ENCODE assay signal across 9 cellular contexts in the genomic region with DNA sequence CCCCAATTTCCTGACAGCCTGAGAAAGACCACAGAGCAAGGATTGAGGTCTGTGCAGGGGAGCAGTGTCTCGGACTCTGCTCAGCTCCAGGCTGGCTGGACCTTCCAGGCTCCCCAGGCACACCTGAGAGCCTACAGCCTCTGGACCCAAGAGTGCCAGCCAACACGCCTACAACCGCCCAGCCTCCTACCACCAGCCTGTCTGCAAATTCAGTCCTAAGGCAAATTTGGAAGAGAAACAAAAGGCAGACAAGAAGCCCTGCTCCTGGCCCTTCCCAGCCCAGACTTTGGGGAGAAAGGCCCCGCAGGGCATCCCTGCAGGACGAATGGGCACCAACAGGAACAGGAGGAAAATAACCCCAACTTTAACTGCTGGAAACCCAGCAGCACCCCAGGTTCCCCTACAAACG. TPM values are rescaled to one million over a fixed set of nuclear protein-coding genes. Genes with fewer than 3 reads are reported as not detected.
DNase-seq lines count a peak whose midpoint lies in the region; ATAC-seq, FAIRE-seq and TF ChIP-seq lines count a peak whose summit lies in the region.
"Had no signal": no experiment of that assay in that cellular context is flagged by ENCODE, and none has a peak within 500 bp of the region (broad histone marks: within the 10 kb centered on the region; RNA-seq: fewer than 3 reads in every experiment).

No MANE protein-coding gene starts in this region.

- peak overlapping the region in 2 of 4 donors; percentile 22 to 50 for H3K27ac ChIP-seq in pancreas
- H3K27ac ChIP-seq in caudate nucleus (ENCODE audit: low read depth, low read length) = no peak overlapping the region
- H3K27ac ChIP-seq: neutrophil had no signal

- no peak for TF ChIP-seq CTCF in fibroblast of the aortic adventitia (IDR thresholded peaks at IDR 0.05; ENCODE audit: insufficient read depth, low read length)
- TF ChIP-seq CTCF in pancreas (IDR thresholded peaks at IDR 0.05) = no peak

- H3K27me3 Mint-ChIP-seq in T-cell = no peaks in the 10 kb centered on the region

- H3K9me3 ChIP-seq in pancreas = no peaks in the 10 kb centered on the region
- H3K9me3 ChIP-seq: neutrophil had no signal

- intact Hi-C loops in pancreas (cut with DNase I) = loop anchor here in 1 of 3 donors (5.0 kb wide), 1 partner anchor 89 kb away; no protein-coding TSS in a partner anchor
- intact Hi-C loops in sciatic nerve (cut with DNase I) = no loop called here

- H3K36me3 Mint-ChIP-seq in T-cell = no peaks in the 10 kb centered on the region

- H3K4me3 ChIP-seq in fibroblast of the aortic adventitia (ENCODE audit: low read depth, low read length) (peak overlapping the region; percentile 76), pancreas (peak overlapping the region; percentile 60 to 98 (median 88))

- no peaks in the 10 kb centered on the region for H3K27me3 ChIP-seq in pancreas

- H3K4me1 Mint-ChIP-seq in T-cell = peaks cover 49 to 55% (median 51%) of the 10 kb centered on the region in 3 donors

- H3K27ac Mint-ChIP-seq in T-cell = no peak overlapping the region

- no peak for ATAC-seq in T-cell (replicated peaks in 1 of 4)
- peak in 1 of 4 donors; percentile 9 for ATAC-seq in pancreas
- ATAC-seq in HG03159 (IDR thresholded peaks at IDR 0.05; ENCODE audit: unreplicated experiment) = no peak
- no peak for ATAC-seq in sciatic nerve

- FAIRE-seq in pancreas (lab: Jason Lieb, UNC) = no peak

- H3K36me3 ChIP-seq in pancreas = no peaks in the 10 kb centered on the region
- H3K36me3 ChIP-seq: neutrophil had no signal

- H3K9me3 Mint-ChIP-seq in T-cell = no peaks in the 10 kb centered on the region

- POLR2A ChIA-PET in T-cell (lab: Charles Lee) = interaction anchor here in 1 of 2 donors (0.5 kb wide), 1 partner anchor 328 kb away, joined by 7 read pairs; no protein-coding TSS in a partner anchor

- H3K4me3 Mint-ChIP-seq in T-cell = peak overlapping the region; percentile 80 to 88 (median 82)

- CTCF ChIA-PET in T-cell (lab: Charles Lee) = interaction anchor here in 1 of 2 donors (0.7 kb wide), 1 partner anchor 12 kb away, joined by 3 read pairs; no protein-coding TSS in a partner anchor

- DNase-seq in ELF-1 (ENCODE audit: low read depth, low spot score) (peak; percentile 39), T-cell (peak in 3 of 34 experiments; percentile 0 to 20 (median 0)), fibroblast of the aortic adventitia (ENCODE audit: low read depth) (no peak), pancreas (peak in 2 of 6 donors; percentile 17 to 44), sciatic nerve (ENCODE audit: low spot score) (no peak), DMS153 (lab: John Stamatoyannopoulos, UW) (no peak), caudate nucleus (lab: John Stamatoyannopoulos, UW) (no peak)

- H3K4me1 ChIP-seq in pancreas = peaks cover 0 to 21% (median 4%) of the 10 kb centered on the region in 3 donors

- 13 to 16% methylated on average over 6 of the region's 6 CpGs for WGBS in pancreas, 2 donors

RNA-seq across cellular contexts. Expression of a gene that starts 1.9 kb away (rescaled TPM):
- total RNA-seq in T-cell (10 to 100 TPM in 3 of 5 donors, 1 to 10 TPM in 2; 7.6 to 15.6 (median 15.4) TPM), fibroblast of the aortic adventitia (ENCODE audit: low replicate concordance) (7.7 and 10.6 TPM in 2 replicates), pancreas (10 to 100 TPM; 20.7 to 47.8 (median 25.3) TPM), sciatic nerve (27.2 TPM)
- polyA plus RNA-seq in pancreas = 10 to 100 TPM; 24.5 to 28.4 TPM
